Comparison of ENCODE assay signal across 20 cellular contexts in genomic region chr7:158695056-158695455, GRCh38. TPM values are rescaled to one million over a fixed set of nuclear protein-coding genes. Genes with fewer than 3 reads are reported as not detected.
DNase-seq lines count a peak whose midpoint lies in the region; ATAC-seq and TF ChIP-seq lines count a peak whose summit lies in the region.
"Had no signal": no experiment of that assay in that cellular context is flagged by ENCODE, and none has a peak within 500 bp of the region (broad histone marks: within the 10 kb centered on the region; RNA-seq: fewer than 3 reads in every experiment).

No MANE protein-coding gene starts in this region.

- POLR2A ChIA-PET in activated CD4-positive, alpha-beta memory T cell treated with anti-CD3 and anti-CD28 coated beads, Interleukin-2, amount 10 ng/mL, durations not matched to agents 7 days and 5 days (lab: Charles Lee), result interaction anchor here (0.7 to 2.5 kb wide), 4 partner anchors 14 to 58 kb away, joined by 3 to 14 read pairs (median 3); no protein-coding TSS in a partner anchor
- POLR2A ChIA-PET in activated CD4-positive, alpha-beta memory T cell treated with anti-CD3 and anti-CD28 coated beads for 36 hours (lab: Charles Lee), result no interaction called here

- in situ Hi-C loops in GM13976 (cut with MboI; ENCODE audit: low sequenced_read_pairs, unreplicated experiment), result no loop called here

- H4K8ac ChIP-seq in H9 (replicated peaks; ENCODE audit: insufficient read length, low read depth, low read length), result no peak overlapping the region

- no peak overlapping the region for H3T11ph ChIP-seq in H9 (ENCODE audit: low read length)

- H3K4me2 ChIP-seq in H9 (ENCODE audit: insufficient read depth, insufficient read length, low read length), result no peak overlapping the region

- no peak overlapping the region for H2BK15ac ChIP-seq in H9 (ENCODE audit: low read depth, low read length)

- H3K56ac ChIP-seq in H9 (ENCODE audit: insufficient read length, low read depth, low read length), result no peak overlapping the region

- DNase-seq in activated CD4-positive, alpha-beta memory T cell treated with anti-CD3 and anti-CD28 coated beads, Interleukin-2, amount 10 ng/mL, durations not matched to agents 7 days and 5 days, result no peak
- no peak for DNase-seq in activated CD4-positive, alpha-beta memory T cell treated with anti-CD3 and anti-CD28 coated beads for 36 hours
- DNase-seq in H9 (no peak), memory B cell (ENCODE audit: low spot score in 2 of 2) (no peak), GM13976 (ENCODE audit: low spot score) (no peak), NCI-H2171 treated with DMSO at 0.1 percent for 48 hours (lab: John Stamatoyannopoulos, UW) (no peak)
- no peak for DNase-seq in activated T-helper 1 cell treated with anti-CD3 and anti-CD28 coated beads, Interleukin-12 subunit alpha, Interleukin-12 subunit beta, Interleukin-2, Interleukin-4 antibody, amounts not matched to agents 30 ng/mL and 10 ng/mL and 1 ng/mL, durations not matched to agents 14 hours and 24 hours and 36 hours (ENCODE audit: low spot score)
- DNase-seq: CD8-positive, alpha-beta T cell; DND-41; GM23248; HCEC 1CT; KG1; NCI-H1092 treated with DMSO at 0.1 percent for 48 hours; NCI-H146; NCI-H2029 treated with DMSO at 0.1 percent for 48 hours; NCI-H345; NCI-H524; NCI-H774; SIG-M5 had no signal

- H4K5ac ChIP-seq in H9 (ENCODE audit: insufficient read length, low read depth, low read length), result no peak overlapping the region

- no peaks in the 10 kb centered on the region for H3K27me3 ChIP-seq in H9 (ENCODE audit: insufficient read depth, low read length)

- H3K4ac ChIP-seq in H9 (ENCODE audit: low read depth, low read length), result no peak overlapping the region

- CTCF ChIA-PET in activated CD4-positive, alpha-beta memory T cell treated with anti-CD3 and anti-CD28 coated beads, Interleukin-2, amount 10 ng/mL, durations not matched to agents 7 days and 5 days (lab: Charles Lee), result interaction anchor here (1.2 to 2.2 kb wide), 4 partner anchors 39 to 282 kb away, joined by 3 to 14 read pairs (median 4); no protein-coding TSS in a partner anchor
- CTCF ChIA-PET in activated CD4-positive, alpha-beta memory T cell treated with anti-CD3 and anti-CD28 coated beads for 36 hours (lab: Charles Lee), result interaction anchor here (1.3 to 3.4 kb wide), 2 partner anchors 191 to 282 kb away, joined by 4 to 33 read pairs; no protein-coding TSS in a partner anchor

- H3K9ac ChIP-seq in H9 (ENCODE audit: extremely low read depth, insufficient read length, low read length), result no peak overlapping the region
- H3K9ac ChIP-seq: GM23248 had no signal

- no CpG with 5 or more reads among the region's 3 CpGs for WGBS in H9 (ENCODE audit: extremely low coverage, insufficient read length, low lambda C conversion rate)

- H2BK5ac ChIP-seq in H9 (ENCODE audit: insufficient read length, low read length), result no peak overlapping the region

- no peak overlapping the region for H2AFZ ChIP-seq in H9 (ENCODE audit: low read length)
- H2AFZ ChIP-seq: GM23248 had no signal

- H3K9me3 Mint-ChIP-seq in activated CD4-positive, alpha-beta memory T cell treated with anti-CD3 and anti-CD28 coated beads, Interleukin-2, amount 10 ng/mL, durations not matched to agents 7 days and 5 days, result no peaks in the 10 kb centered on the region
- H3K9me3 Mint-ChIP-seq in activated CD4-positive, alpha-beta memory T cell treated with anti-CD3 and anti-CD28 coated beads for 36 hours, result no peaks in the 10 kb centered on the region
- no peaks in the 10 kb centered on the region for H3K9me3 Mint-ChIP-seq in H9
- H3K9me3 Mint-ChIP-seq in activated T-helper 1 cell treated with anti-CD3 and anti-CD28 coated beads, Interleukin-12 subunit alpha, Interleukin-12 subunit beta, Interleukin-2, Interleukin-4 antibody, amounts not matched to agents 30 ng/mL and 10 ng/mL and 1 ng/mL, durations not matched to agents 14 hours and 24 hours and 36 hours, result no peaks in the 10 kb centered on the region
- no peaks in the 10 kb centered on the region for H3K9me3 Mint-ChIP-seq in memory B cell
- H3K9me3 Mint-ChIP-seq: CD8-positive, alpha-beta T cell had no signal

- H3K36me3 Mint-ChIP-seq in activated CD4-positive, alpha-beta memory T cell treated with anti-CD3 and anti-CD28 coated beads, Interleukin-2, amount 10 ng/mL, durations not matched to agents 7 days and 5 days (ENCODE audit: low read depth), result peaks cover 74% of the 10 kb centered on the region
- peaks cover 44% of the 10 kb centered on the region for H3K36me3 Mint-ChIP-seq in activated CD4-positive, alpha-beta memory T cell treated with anti-CD3 and anti-CD28 coated beads for 36 hours
- H3K36me3 Mint-ChIP-seq in H9 (ENCODE audit: insufficient read depth in 1 of 3, low read depth in 3 of 3), result peaks cover 31 to 83% (median 82%) of the 10 kb centered on the region in 3 experiments
- peaks cover 38% of the 10 kb centered on the region for H3K36me3 Mint-ChIP-seq in activated T-helper 1 cell treated with anti-CD3 and anti-CD28 coated beads, Interleukin-12 subunit alpha, Interleukin-12 subunit beta, Interleukin-2, Interleukin-4 antibody, amounts not matched to agents 30 ng/mL and 10 ng/mL and 1 ng/mL, durations not matched to agents 14 hours and 24 hours and 36 hours (ENCODE audit: low read depth)
- peaks cover 5% of the 10 kb centered on the region for H3K36me3 Mint-ChIP-seq in memory B cell

- H3K4me1 ChIP-seq in H9 (ENCODE audit: insufficient read depth, low read length), result no peaks in the 10 kb centered on the region

- H3K27me3 Mint-ChIP-seq in activated CD4-positive, alpha-beta memory T cell treated with anti-CD3 and anti-CD28 coated beads, Interleukin-2, amount 10 ng/mL, durations not matched to agents 7 days and 5 days, result no peaks in the 10 kb centered on the region
- H3K27me3 Mint-ChIP-seq in activated CD4-positive, alpha-beta memory T cell treated with anti-CD3 and anti-CD28 coated beads for 36 hours, result no peaks in the 10 kb centered on the region
- no peaks in the 10 kb centered on the region for H3K27me3 Mint-ChIP-seq in H9 (ENCODE audit: low read depth)
- no peaks in the 10 kb centered on the region for H3K27me3 Mint-ChIP-seq in activated T-helper 1 cell treated with anti-CD3 and anti-CD28 coated beads, Interleukin-12 subunit alpha, Interleukin-12 subunit beta, Interleukin-2, Interleukin-4 antibody, amounts not matched to agents 30 ng/mL and 10 ng/mL and 1 ng/mL, durations not matched to agents 14 hours and 24 hours and 36 hours (ENCODE audit: insufficient read depth)
- no peaks in the 10 kb centered on the region for H3K27me3 Mint-ChIP-seq in memory B cell

- no peak overlapping the region for H2BK20ac ChIP-seq in H9 (ENCODE audit: low read depth, low read length, poor library complexity, severe bottlenecking)

- peak overlapping the region; percentile 44 for H3K27ac Mint-ChIP-seq in activated CD4-positive, alpha-beta memory T cell treated with anti-CD3 and anti-CD28 coated beads, Interleukin-2, amount 10 ng/mL, durations not matched to agents 7 days and 5 days
- no peak overlapping the region for H3K27ac Mint-ChIP-seq in activated CD4-positive, alpha-beta memory T cell treated with anti-CD3 and anti-CD28 coated beads for 36 hours
- H3K27ac Mint-ChIP-seq in H9 (peak overlapping the region in 2 of 3 experiments; percentile 17 to 46; a peak in 1 of 7 replicates), memory B cell (peak overlapping the region; percentile 62)
- peak overlapping the region; percentile 47 for H3K27ac Mint-ChIP-seq in activated T-helper 1 cell treated with anti-CD3 and anti-CD28 coated beads, Interleukin-12 subunit alpha, Interleukin-12 subunit beta, Interleukin-2, Interleukin-4 antibody, amounts not matched to agents 30 ng/mL and 10 ng/mL and 1 ng/mL, durations not matched to agents 14 hours and 24 hours and 36 hours
- H3K27ac Mint-ChIP-seq: CD8-positive, alpha-beta T cell had no signal

- H4K20me1 ChIP-seq in H9 (ENCODE audit: control insufficient read depth, insufficient read depth, insufficient read length), result no peaks in the 10 kb centered on the region

- H3K27ac ChIP-seq in H9 (ENCODE audit: insufficient read length, low read depth, low read length), result no peak overlapping the region
- H3K27ac ChIP-seq: GM23248 had no signal

- H3K23me2 ChIP-seq in H9 (ENCODE audit: insufficient read length, low read depth, low read length, poor library complexity, severe bottlenecking), result no peaks in the 10 kb centered on the region

- no peak overlapping the region for H4K91ac ChIP-seq in H9 (ENCODE audit: insufficient read length, low read depth, low read length)

- no peak for TF ChIP-seq CTCF in H9 (conservative IDR thresholded peaks at IDR 0.05)
- no peak for TF ChIP-seq CTCF in GM13976 (IDR thresholded peaks at IDR 0.05; ENCODE audit: borderline replicate concordance, control extremely low read depth, extremely low read depth, insufficient read depth, missing control alignments)

- H3K79me1 ChIP-seq in H9 (ENCODE audit: insufficient read depth, low read depth, low read length, poor library complexity, severe bottlenecking), result peaks cover 12% of the 10 kb centered on the region

- no peak overlapping the region for H3K18ac ChIP-seq in H9 (ENCODE audit: insufficient read length, low read depth, low read length)

- no peak for ATAC-seq in memory B cell (ENCODE audit: low read depth)
- ATAC-seq in GM21423 (IDR thresholded peaks at IDR 0.05; ENCODE audit: unreplicated experiment), result no peak
- ATAC-seq: CD8-positive, alpha-beta T cell had no signal

- H3K4me1 Mint-ChIP-seq in activated CD4-positive, alpha-beta memory T cell treated with anti-CD3 and anti-CD28 coated beads, Interleukin-2, amount 10 ng/mL, durations not matched to agents 7 days and 5 days, result peaks cover 53% of the 10 kb centered on the region
- peaks cover 14% of the 10 kb centered on the region for H3K4me1 Mint-ChIP-seq in activated CD4-positive, alpha-beta memory T cell treated with anti-CD3 and anti-CD28 coated beads for 36 hours (ENCODE audit: low read depth)
- H3K4me1 Mint-ChIP-seq in H9, result no peaks in the 10 kb centered on the region; a peak in 1 of 4 replicates
- H3K4me1 Mint-ChIP-seq in activated T-helper 1 cell treated with anti-CD3 and anti-CD28 coated beads, Interleukin-12 subunit alpha, Interleukin-12 subunit beta, Interleukin-2, Interleukin-4 antibody, amounts not matched to agents 30 ng/mL and 10 ng/mL and 1 ng/mL, durations not matched to agents 14 hours and 24 hours and 36 hours (ENCODE audit: low read depth), result peaks cover 48% of the 10 kb centered on the region
- H3K4me1 Mint-ChIP-seq in memory B cell, result peaks cover 4% of the 10 kb centered on the region

- H3K14ac ChIP-seq in H9 (ENCODE audit: insufficient read depth, low read length), result no peak overlapping the region

- H2BK12ac ChIP-seq in H9 (ENCODE audit: insufficient read length, low read depth, low read length), result no peak overlapping the region

- no peaks in the 10 kb centered on the region for H3K9me3 ChIP-seq in H9 (ENCODE audit: control insufficient read depth, low read depth, low read length)

- H2AK5ac ChIP-seq in H9 (ENCODE audit: insufficient read length, low read length), result no peak overlapping the region

- H3K79me2 ChIP-seq in H9 (ENCODE audit: insufficient read depth, low read length), result peaks cover 8% of the 10 kb centered on the region; the same call in 1 of the 2 replicates

- intact Hi-C loops in activated CD4-positive, alpha-beta memory T cell treated with anti-CD3 and anti-CD28 coated beads for 36 hours (cut with micrococcal nuclease), result no loop called here
- intact Hi-C loops in activated T-helper 1 cell treated with anti-CD3 and anti-CD28 coated beads, Interleukin-12 subunit alpha, Interleukin-12 subunit beta, Interleukin-2, Interleukin-4 antibody, amounts not matched to agents 30 ng/mL and 10 ng/mL and 1 ng/mL, durations not matched to agents 14 hours and 24 hours and 36 hours (cut with micrococcal nuclease), result no loop called here

- H2BK120ac ChIP-seq in H9 (ENCODE audit: low read depth, low read length, poor library complexity, severe bottlenecking), result no peak overlapping the region

- H3K4me3 Mint-ChIP-seq in activated CD4-positive, alpha-beta memory T cell treated with anti-CD3 and anti-CD28 coated beads, Interleukin-2, amount 10 ng/mL, durations not matched to agents 7 days and 5 days, result no peak overlapping the region
- H3K4me3 Mint-ChIP-seq in activated CD4-positive, alpha-beta memory T cell treated with anti-CD3 and anti-CD28 coated beads for 36 hours, result no peak overlapping the region
- H3K4me3 Mint-ChIP-seq in H9, result no peak overlapping the region
- no peak overlapping the region for H3K4me3 Mint-ChIP-seq in activated T-helper 1 cell treated with anti-CD3 and anti-CD28 coated beads, Interleukin-12 subunit alpha, Interleukin-12 subunit beta, Interleukin-2, Interleukin-4 antibody, amounts not matched to agents 30 ng/mL and 10 ng/mL and 1 ng/mL, durations not matched to agents 14 hours and 24 hours and 36 hours
- H3K4me3 Mint-ChIP-seq in memory B cell, result no peak overlapping the region
- H3K4me3 Mint-ChIP-seq: CD8-positive, alpha-beta T cell had no signal

- no peak overlapping the region for H3K23ac ChIP-seq in H9 (ENCODE audit: insufficient read length, low read depth, low read length)

RNA-seq across cellular contexts. Expression of gene NCAPG2, which starts 9.5 kb away (rescaled TPM):
- 100 to 1,000 TPM; 151 TPM for total RNA-seq in activated CD4-positive, alpha-beta memory T cell treated with anti-CD3 and anti-CD28 coated beads, Interleukin-2, amount 10 ng/mL, durations not matched to agents 7 days and 5 days
- total RNA-seq in activated CD4-positive, alpha-beta memory T cell treated with anti-CD3 and anti-CD28 coated beads for 36 hours, result 100 to 1,000 TPM; 145 to 149 TPM
- total RNA-seq in H9 (2021), result 98.6 and 99.4 TPM in 2 replicates
- 76.5 and 86.9 TPM in 2 replicates for total RNA-seq in activated T-helper 1 cell treated with anti-CD3 and anti-CD28 coated beads, Interleukin-12 subunit alpha, Interleukin-12 subunit beta, Interleukin-2, Interleukin-4 antibody, amounts not matched to agents 30 ng/mL and 10 ng/mL and 1 ng/mL, durations not matched to agents 14 hours and 24 hours and 36 hours
